Comparison of ENCODE assay signal across 2 cellular contexts in genomic region chr5:170020423-170020822, GRCh38.
TF ChIP-seq lines count a peak whose summit lies in the region.

No MANE protein-coding gene starts in this region.

TF ChIP-seq in A549, 52 proteins besides CTCF, POLR2A, EP300 and RAD21 (continued from another document):
- no peak for TF ChIP-seq E2F6 (IDR thresholded peaks at IDR 0.05; ENCODE audit: borderline replicate concordance, low read depth)
- TF ChIP-seq HEYL (CRISPR knock-in tag; IDR thresholded peaks at IDR 0.05), result no peak
- no peak for TF ChIP-seq MAFK (IDR thresholded peaks at IDR 0.05; ENCODE audit: partially characterized antibody)
- TF ChIP-seq SREBF2 (IDR thresholded peaks at IDR 0.05), result no peak
- TF ChIP-seq RCOR1 (IDR thresholded peaks at IDR 0.05; ENCODE audit: low read depth, low read length), result no peak
- TF ChIP-seq GATA3 (IDR thresholded peaks at IDR 0.05; ENCODE audit: borderline replicate concordance), result no peak
- TF ChIP-seq PBX3 (IDR thresholded peaks at IDR 0.05), result no peak
- TF ChIP-seq REST (IDR thresholded peaks at IDR 0.05), result no peak
- no peak for TF ChIP-seq RARB (CRISPR knock-in tag; IDR thresholded peaks at IDR 0.05)
- no peak for TF ChIP-seq ZC3H11A (IDR thresholded peaks at IDR 0.05)

TF ChIP-seq in GM12878, 131 proteins besides CTCF, POLR2A, EP300 and RAD21 (continued from another document):
- TF ChIP-seq ZBTB11 (CRISPR knock-in tag; IDR thresholded peaks at IDR 0.05) (no peak), BACH1 (IDR thresholded peaks at IDR 0.05; ENCODE audit: borderline replicate concordance) (no peak), STAT3 (IDR thresholded peaks at IDR 0.05; ENCODE audit: low read depth, low read length) (no peak), RELB (IDR thresholded peaks at IDR 0.05; ENCODE audit: low read depth) (no peak), KDM1A (IDR thresholded peaks at IDR 0.05; ENCODE audit: borderline replicate concordance) (no peak), ESRRA (IDR thresholded peaks at IDR 0.05; ENCODE audit: low read length) (no peak), CBX5 (IDR thresholded peaks at IDR 0.05; ENCODE audit: low read depth) (no peak), NR2F1 (conservative IDR thresholded peaks at IDR 0.05) (no peak), ZBTB40 (IDR thresholded peaks at IDR 0.05; ENCODE audit: borderline replicate concordance) (no peak), CBFB (IDR thresholded peaks at IDR 0.05; ENCODE audit: low read depth) (no peak)
